ENCODE assay signal across 19 cellular contexts in genomic region chr10:50472914-50473313, GRCh38.
DNase-seq lines count a peak whose midpoint lies in the region; ATAC-seq, FAIRE-seq and TF ChIP-seq lines count a peak whose summit lies in the region.
"Had no signal": no experiment of that assay in that cellular context is flagged by ENCODE, and none has a peak within 500 bp of the region (broad histone marks: within the 10 kb centered on the region; RNA-seq: fewer than 3 reads in every experiment).

No MANE protein-coding gene starts in this region.

- peak; percentile 56 for FAIRE-seq in GM19239 (lab: Jason Lieb, UNC)
- FAIRE-seq: HepG2, HTR-8/SVneo had no signal

- H3F3A ChIP-seq in PC-9 (ENCODE audit: insufficient read depth, low read depth), result peaks cover 31% of the 10 kb centered on the region

- BruUV-seq in PC-9 (replicated peaks; lab: Mats Ljungman, UMichigan), result no TSS peak

- peaks cover 11% of the 10 kb centered on the region for H3K4me1 ChIP-seq in CD8-positive, alpha-beta T cell (ENCODE audit: insufficient read depth, low read length)
- peaks cover 49% of the 10 kb centered on the region for H3K4me1 ChIP-seq in PC-9 (replicated peaks; ENCODE audit: insufficient read depth)
- peaks cover 36 to 40% of the 10 kb centered on the region in 2 donors for H3K4me1 ChIP-seq in thyroid gland
- H3K4me1 ChIP-seq: BE2C, HAP-1 had no signal

- no peaks in the 10 kb centered on the region for H3K9me2 ChIP-seq in PC-9 (ENCODE audit: insufficient read depth)

- TF ChIP-seq CTCF in CD8-positive, alpha-beta T cell (IDR thresholded peaks at IDR 0.05), result no peak
- no peak for TF ChIP-seq CTCF in PC-9 (conservative IDR thresholded peaks at IDR 0.05)
- no peak for TF ChIP-seq CTCF in thyroid gland (IDR thresholded peaks at IDR 0.05)

- no peak overlapping the region for H2AFZ ChIP-seq in PC-9

- no peaks in the 10 kb centered on the region for H3K9me3 ChIP-seq in CD8-positive, alpha-beta T cell (ENCODE audit: low read length)
- H3K9me3 ChIP-seq in PC-9 (ENCODE audit: insufficient read depth, low read depth), result 0 out of 2 replicates have a peak, but pooled peaks cover 6% of the 10 kb centered on the region
- no peaks in the 10 kb centered on the region for H3K9me3 ChIP-seq in thyroid gland
- H3K9me3 ChIP-seq: A549, BE2C, HAP-1 had no signal

- peak overlapping the region; percentile 7 for H3K27ac Mint-ChIP-seq in CD8-positive, alpha-beta T cell
- H3K27ac Mint-ChIP-seq: CD4-positive, alpha-beta memory T cell; HFFc6 had no signal

- peaks cover 35% of the 10 kb centered on the region for H3K79me2 ChIP-seq in PC-9 (ENCODE audit: low read depth)

- intact Hi-C loops in CD8-positive, alpha-beta T cell (cut with DNase I, micrococcal nuclease), result no loop called here
- intact Hi-C loops in PC-9 (cut with micrococcal nuclease; ENCODE audit: unreplicated experiment) (loop anchor here (5.0 kb wide), 2 partner anchors 106 to 196 kb away; no protein-coding TSS in a partner anchor), thyroid gland (cut with DNase I) (no loop called here)

- peaks cover 56% of the 10 kb centered on the region for H3K4me1 Mint-ChIP-seq in CD8-positive, alpha-beta T cell (ENCODE audit: low read depth)

- H3K27me3 ChIP-seq in CD8-positive, alpha-beta T cell (ENCODE audit: insufficient read depth, low read length), result no peaks in the 10 kb centered on the region
- no peaks in the 10 kb centered on the region for H3K27me3 ChIP-seq in PC-9 (ENCODE audit: insufficient read depth, low read depth)
- no peaks in the 10 kb centered on the region for H3K27me3 ChIP-seq in thyroid gland
- H3K27me3 ChIP-seq: BE2C had no signal

- H3K36me3 Mint-ChIP-seq in CD8-positive, alpha-beta T cell, result peaks cover 22% of the 10 kb centered on the region

- ATAC-seq in CD8-positive, alpha-beta T cell, result no peak
- no peak for ATAC-seq in GM21786 (IDR thresholded peaks at IDR 0.05; ENCODE audit: unreplicated experiment)
- ATAC-seq in GM19455 (IDR thresholded peaks at IDR 0.05; ENCODE audit: unreplicated experiment), result no peak
- ATAC-seq: A549, HepG2 had no signal

- no peaks in the 10 kb centered on the region for H3K9me3 Mint-ChIP-seq in CD8-positive, alpha-beta T cell
- H3K9me3 Mint-ChIP-seq: HFFc6 had no signal

- H3K4me3 ChIP-seq in CD8-positive, alpha-beta T cell (ENCODE audit: low read depth, low read length), result no peak overlapping the region
- no peak overlapping the region for H3K4me3 ChIP-seq in PC-9
- no peak overlapping the region for H3K4me3 ChIP-seq in thyroid gland (replicated peaks in 1 of 3)
- H3K4me3 ChIP-seq: A549, HAP-1 had no signal

- no peak overlapping the region for H3K4me3 Mint-ChIP-seq in CD8-positive, alpha-beta T cell
- H3K4me3 Mint-ChIP-seq: HFFc6 had no signal

- H4K20me1 ChIP-seq in PC-9 (ENCODE audit: insufficient read depth), result no peaks in the 10 kb centered on the region

- no peak for DNase-seq in CD8-positive, alpha-beta T cell
- DNase-seq in GM19239 (ENCODE audit: insufficient read length, low spot score) (no peak), PC-9 (no peak), thyroid gland (no peak)
- no peak for DNase-seq in central memory CD4-positive, alpha-beta T cell
- DNase-seq: BE2C; CD4-positive, alpha-beta memory T cell; COR-L47; DMS53; GF-D8; GOT3; HFFc6 had no signal

- no peaks in the 10 kb centered on the region for H3K36me3 ChIP-seq in CD8-positive, alpha-beta T cell (ENCODE audit: insufficient read depth, low read length)
- H3K36me3 ChIP-seq in PC-9 (ENCODE audit: low read depth), result peaks cover 3% of the 10 kb centered on the region; the same call in 1 of the 2 replicates
- H3K36me3 ChIP-seq in thyroid gland, result no peaks in the 10 kb centered on the region
- H3K36me3 ChIP-seq: BE2C, HAP-1 had no signal

- POLR2A ChIA-PET in CD8-positive, alpha-beta T cell (lab: Charles Lee), result no interaction called here
- POLR2A ChIA-PET in PC-9 (lab: Charles Lee; ENCODE audit: unreplicated experiment), result interaction anchor here (0.7 kb wide), 1 partner anchor 13 kb away, joined by 4 read pairs; no protein-coding TSS in a partner anchor

- TF ChIP-seq POLR2A in thyroid gland (IDR thresholded peaks at IDR 0.05), result no peak

- H3K27ac ChIP-seq in CD8-positive, alpha-beta T cell (ENCODE audit: low read depth, low read length), result no peak overlapping the region
- H3K27ac ChIP-seq in PC-9 (peak overlapping the region; percentile 95), thyroid gland (peak overlapping the region in 2 of 3 donors; percentile 5 to 6)
- H3K27ac ChIP-seq: A549, C4-2B had no signal

- H3K4me2 ChIP-seq in PC-9, result peak overlapping the region; percentile 73; the same call in 1 of the 2 replicates
- H3K4me2 ChIP-seq: A549 had no signal

- no peaks in the 10 kb centered on the region for H3K27me3 Mint-ChIP-seq in CD8-positive, alpha-beta T cell (ENCODE audit: low read depth)
- H3K27me3 Mint-ChIP-seq: CD4-positive, alpha-beta memory T cell had no signal

- CTCF ChIA-PET in CD8-positive, alpha-beta T cell (lab: Charles Lee), result no interaction called here
- CTCF ChIA-PET in PC-9 (lab: Charles Lee), result no interaction called here
